ENCODE assay signal across 15 cellular contexts in genomic region chr2:17355608-17356329, GRCh38.
DNase-seq lines count a peak whose midpoint lies in the region; ATAC-seq and TF ChIP-seq lines count a peak whose summit lies in the region.
"Had no signal": no experiment of that assay in that cellular context is flagged by ENCODE, and none has a peak within 500 bp of the region (broad histone marks: within the 10 kb centered on the region; RNA-seq: fewer than 3 reads in every experiment).

No MANE protein-coding gene starts in this region.

- H3K36me3 ChIP-seq in uterus: no peaks in the 10 kb centered on the region

- no peaks in the 10 kb centered on the region for H3K9me3 Mint-ChIP-seq in glutamatergic neuron (ENCODE audit: unreplicated experiment)

- intact Hi-C loops in uterus (cut with DNase I; ENCODE audit: low total_unique reads): no loop called here

- no peak overlapping the region for H3K27ac Mint-ChIP-seq in glutamatergic neuron (ENCODE audit: unreplicated experiment)
- H3K27ac Mint-ChIP-seq: activated naive CD4-positive, alpha-beta T cell treated with anti-CD3 and anti-CD28 coated beads, Interleukin-2, amount 50 U/mL, for 72 hours; CD4-positive, CD25-positive, alpha-beta regulatory T cell had no signal

- no peaks in the 10 kb centered on the region for H3K36me3 Mint-ChIP-seq in glutamatergic neuron (ENCODE audit: unreplicated experiment)
- H3K36me3 Mint-ChIP-seq: activated naive CD4-positive, alpha-beta T cell treated with anti-CD3 and anti-CD28 coated beads, Interleukin-2, amount 50 U/mL, for 72 hours; CD4-positive, CD25-positive, alpha-beta regulatory T cell had no signal

- ATAC-seq in GM18867 (IDR thresholded peaks at IDR 0.05; ENCODE audit: unreplicated experiment): peak; percentile 91
- peak; percentile 90 for ATAC-seq in GM21737 (IDR thresholded peaks at IDR 0.05; ENCODE audit: unreplicated experiment)
- peak; percentile 97 for ATAC-seq in HG03354 (IDR thresholded peaks at IDR 0.05; ENCODE audit: poor library complexity, severe bottlenecking, unreplicated experiment)
- ATAC-seq: activated naive CD4-positive, alpha-beta T cell treated with anti-CD3 and anti-CD28 coated beads, Interleukin-2, amount 50 U/mL, for 72 hours; left ventricle myocardium superior; Panc1; right cardiac atrium had no signal

- H3K4me3 ChIP-seq in uterus: no peak overlapping the region

- no peak overlapping the region for H3K27ac ChIP-seq in uterus

- peaks cover 3% of the 10 kb centered on the region for H3K27me3 Mint-ChIP-seq in glutamatergic neuron (ENCODE audit: unreplicated experiment)
- H3K27me3 Mint-ChIP-seq: CD4-positive, CD25-positive, alpha-beta regulatory T cell had no signal

- no peaks in the 10 kb centered on the region for H3K9me3 ChIP-seq in uterus

- DNase-seq in kidney glomerular epithelial cell (lab: John Stamatoyannopoulos, UW) (peak; percentile 90), uterus (no peak), glutamatergic neuron (no peak), amygdala (lab: John Stamatoyannopoulos, UW) (no peak)
- DNase-seq in activated CD8-positive, alpha-beta memory T cell treated with anti-CD3 and anti-CD28 coated beads for 24 hours: no peak
- DNase-seq: activated CD4-positive, CD25-positive, alpha-beta regulatory T cell; CD4-positive, CD25-positive, alpha-beta regulatory T cell; left ventricle myocardium superior; NCI-H1092; right cardiac atrium had no signal

- no peak for TF ChIP-seq POLR2A in uterus (IDR thresholded peaks at IDR 0.05)

- no peaks in the 10 kb centered on the region for H3K27me3 ChIP-seq in uterus

- no peak overlapping the region for H3K4me3 Mint-ChIP-seq in glutamatergic neuron (ENCODE audit: unreplicated experiment)
- H3K4me3 Mint-ChIP-seq: CD4-positive, CD25-positive, alpha-beta regulatory T cell had no signal

- no peaks in the 10 kb centered on the region for H3K4me1 Mint-ChIP-seq in glutamatergic neuron (ENCODE audit: low read depth, unreplicated experiment)
- H3K4me1 Mint-ChIP-seq: CD4-positive, CD25-positive, alpha-beta regulatory T cell had no signal

- H3K4me1 ChIP-seq in uterus: no peaks in the 10 kb centered on the region

- TF ChIP-seq CTCF in uterus (IDR thresholded peaks at IDR 0.05): no peak
- no peak for TF ChIP-seq CTCF in glutamatergic neuron (IDR thresholded peaks at IDR 0.05; ENCODE audit: partially characterized antibody, unreplicated experiment)
